ENCODE assay signal across 8 cellular contexts in the genomic region with DNA sequence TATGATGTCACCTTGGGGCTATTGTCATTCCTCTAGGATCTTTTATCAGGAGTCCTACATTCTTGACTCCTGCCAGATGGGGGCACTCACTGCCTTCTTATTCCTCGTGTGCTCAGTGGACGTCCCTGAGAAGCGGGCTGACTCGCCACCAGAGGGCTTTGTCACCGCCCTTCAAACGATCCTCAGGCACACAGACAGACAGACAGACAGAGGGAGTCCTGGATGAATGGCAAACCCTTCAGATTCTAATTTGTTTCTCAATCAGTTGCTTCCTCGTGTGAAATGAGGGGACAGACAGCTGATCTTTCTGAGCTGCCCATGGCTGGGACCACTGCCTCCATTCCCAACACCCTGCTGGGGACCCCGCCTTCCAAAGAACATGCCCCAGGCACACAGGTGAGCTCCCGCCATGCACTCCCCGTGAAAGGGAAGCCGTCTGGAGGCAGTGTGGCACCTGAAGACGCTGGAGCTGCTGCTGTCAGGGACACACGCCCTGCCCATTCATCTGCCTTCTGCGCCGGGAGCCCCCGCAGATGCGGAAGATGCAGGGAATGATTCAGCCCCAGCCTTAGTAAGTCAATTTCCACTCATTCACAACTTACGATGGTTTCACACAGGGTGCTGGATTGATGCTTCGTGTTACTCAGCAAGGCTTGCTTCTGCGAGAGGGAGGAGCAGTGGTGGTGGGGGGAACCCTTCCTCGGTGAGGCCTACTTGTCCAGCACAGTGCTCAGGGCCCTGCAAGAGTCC. TPM values are rescaled to one million over a fixed set of nuclear protein-coding genes. Genes with fewer than 3 reads are reported as not detected.
DNase-seq lines count a peak whose midpoint lies in the region; ATAC-seq lines count a peak whose summit lies in the region.

No MANE protein-coding gene starts in this region.

- H3K27ac ChIP-seq in right cardiac atrium (ENCODE audit: low read length): peak overlapping the region; percentile 58

- ATAC-seq in T-cell (replicated peaks in 1 of 4) (peak; percentile 67 to 89 (median 78)), right cardiac atrium (peak; percentile 96), GM21529 (IDR thresholded peaks at IDR 0.05; ENCODE audit: unreplicated experiment) (no peak)

- POLR2A ChIA-PET in T-cell (lab: Charles Lee): no interaction called here

- WGBS in right cardiac atrium: 44% methylated on average over 21 of the region's 21 CpGs

- H3K4me3 Mint-ChIP-seq in T-cell: no peak overlapping the region

- no peaks in the 10 kb centered on the region for H3K36me3 Mint-ChIP-seq in T-cell

- DNase-seq in DMS153 (lab: John Stamatoyannopoulos, UW) (peak; percentile 63), HCEC 1CT (peak; percentile 82), NCI-H1417 treated with DMSO at 0.1 percent for 48 hours (lab: John Stamatoyannopoulos, UW) (peak; percentile 47), T-cell (peak in 30 of 34 experiments; percentile 15 to 50 (median 40)), astrocyte of the hippocampus (ENCODE audit: low read depth, low spot score) (peak; percentile 92), right cardiac atrium (peak; percentile 91 to 94 (median 92)), retina (peak; percentile 83)

- intact Hi-C loops in right cardiac atrium (cut with DNase I): loop anchor here (1.0 to 2.0 kb wide), 3 partner anchors 216 to 218 kb away; no protein-coding TSS in a partner anchor

- no peaks in the 10 kb centered on the region for H3K4me1 Mint-ChIP-seq in T-cell

- no peak overlapping the region for H3K4me3 ChIP-seq in right cardiac atrium (ENCODE audit: low read length)

- H3K27me3 ChIP-seq in right cardiac atrium (ENCODE audit: control insufficient read depth, insufficient read depth): no peaks in the 10 kb centered on the region

- no peaks in the 10 kb centered on the region for H3K27me3 Mint-ChIP-seq in T-cell

- CTCF ChIA-PET in T-cell (lab: Charles Lee): interaction anchor here (0.6 to 1.0 kb wide), 2 partner anchors 218 to 1048 kb away, joined by 3 read pairs; no protein-coding TSS in a partner anchor

- no peaks in the 10 kb centered on the region for H3K9me3 Mint-ChIP-seq in T-cell

- H3K9me3 ChIP-seq in right cardiac atrium (ENCODE audit: control insufficient read depth, low read length): no peaks in the 10 kb centered on the region

- no peak overlapping the region for H3K27ac Mint-ChIP-seq in T-cell

- H3K4me1 ChIP-seq in right cardiac atrium (ENCODE audit: control insufficient read depth, insufficient read depth, low read length): peaks cover 3% of the 10 kb centered on the region

RNA-seq across cellular contexts. Expression of a gene that starts 24.9 kb away (rescaled TPM):
- total RNA-seq in T-cell (under 1 TPM; 0.15 to 0.69 (median 0.38) TPM), right cardiac atrium (10 to 100 TPM in 1 of 4 donors, 1 to 10 TPM in 3; 5.1 to 18.0 (median 9.1) TPM)
- 2.2 TPM for polyA plus RNA-seq in right cardiac atrium

Comparison
In these comparisons a context has a peak if more than half of its experiments do, and no peak if none do; other contexts are left out.
1. DNase-seq: peak in every context shown above with its lines; median percentile 92 in astrocyte of the hippocampus; 92 in right cardiac atrium; 83 in retina; 82 in HCEC 1CT; 63 in DMS153; 47 in NCI-H1417 treated with DMSO at 0.1 percent for 48 hours; 40 in T-cell.